Comparison of ENCODE assay signal across 1 cellular context in the genomic region with DNA sequence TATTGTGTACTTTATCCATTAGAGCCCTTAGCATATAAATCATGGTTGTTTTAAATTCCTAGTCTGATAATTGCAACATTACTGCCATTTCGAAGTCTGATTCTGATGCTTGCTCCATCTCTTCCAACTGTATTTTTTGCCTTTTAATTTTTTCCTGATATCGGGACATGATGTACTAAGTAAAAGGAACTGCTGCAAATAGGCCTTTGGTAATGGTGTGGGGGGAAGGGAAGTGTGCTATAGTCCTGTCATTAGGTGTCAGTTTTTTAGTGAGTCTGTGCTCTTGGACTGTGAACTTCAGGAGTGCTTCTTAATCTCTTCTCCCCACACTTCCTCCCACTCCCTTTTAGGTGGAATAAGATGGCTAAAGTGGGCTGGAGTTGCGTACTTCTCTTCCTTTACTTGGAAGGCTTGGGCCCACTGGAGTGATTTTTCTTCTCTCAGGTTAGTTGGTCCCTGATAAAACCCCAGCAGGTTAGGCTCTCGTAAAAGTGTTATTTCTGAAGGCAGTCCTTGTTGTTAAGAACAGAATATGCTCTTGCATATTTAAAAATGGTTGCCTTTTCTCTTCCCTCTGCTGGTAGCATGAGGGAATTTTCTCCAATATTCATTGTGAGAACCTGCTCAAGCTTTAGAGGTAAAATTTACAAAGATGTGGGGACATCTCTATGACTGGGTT.
TF ChIP-seq lines count a peak whose summit lies in the region.

No MANE protein-coding gene starts in this region.

TF ChIP-seq in WTC11, 78 proteins besides CTCF, POLR2A, EP300 and RAD21 (continued from another document):
- TF ChIP-seq, protein P1, sequence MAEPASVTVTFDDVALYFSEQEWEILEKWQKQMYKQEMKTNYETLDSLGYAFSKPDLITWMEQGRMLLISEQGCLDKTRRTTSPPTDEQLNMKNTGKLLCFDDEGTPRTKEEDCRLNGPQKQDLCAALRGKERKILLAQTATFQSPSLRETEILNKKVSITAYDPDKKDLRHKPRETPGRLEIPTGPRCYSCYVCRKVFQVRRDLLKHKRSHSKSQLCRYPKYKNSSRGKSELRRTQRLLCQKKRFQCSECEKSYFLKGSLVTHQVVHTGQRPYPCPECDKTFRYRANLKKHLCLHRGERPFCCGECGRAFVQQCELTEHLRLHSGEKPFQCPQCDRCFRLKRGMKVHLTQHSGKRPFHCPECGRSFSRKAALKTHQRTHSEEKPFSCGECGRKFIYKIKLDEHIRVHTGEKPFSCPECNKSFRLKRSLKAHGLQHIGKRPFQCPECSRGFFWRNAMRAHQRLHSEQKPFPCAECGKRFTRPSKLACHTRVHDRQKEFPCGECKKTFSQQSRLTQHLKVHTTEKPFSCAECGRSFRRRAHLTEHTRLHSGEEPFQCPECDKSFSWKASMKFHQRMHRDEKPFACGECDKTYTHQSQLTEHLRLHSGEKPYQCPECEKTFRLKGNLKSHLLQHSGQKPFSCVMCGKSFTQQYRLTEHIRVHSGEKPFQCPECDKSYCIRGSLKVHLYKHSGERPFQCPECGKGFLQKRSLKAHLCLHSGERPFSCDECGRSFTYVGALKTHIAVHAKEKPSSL (CRISPR knock-in tag; conservative IDR thresholded peaks at IDR 0.05), result no peak
- TF ChIP-seq ZNF317 (CRISPR knock-in tag; IDR thresholded peaks at IDR 0.05; ENCODE audit: borderline replicate concordance, low read depth), result no peak
- TF ChIP-seq, protein P2, sequence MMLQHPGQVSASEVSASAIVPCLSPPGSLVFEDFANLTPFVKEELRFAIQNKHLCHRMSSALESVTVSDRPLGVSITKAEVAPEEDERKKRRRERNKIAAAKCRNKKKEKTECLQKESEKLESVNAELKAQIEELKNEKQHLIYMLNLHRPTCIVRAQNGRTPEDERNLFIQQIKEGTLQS (CRISPR knock-in tag; conservative IDR thresholded peaks at IDR 0.05), result no peak
- TF ChIP-seq, protein P3, sequence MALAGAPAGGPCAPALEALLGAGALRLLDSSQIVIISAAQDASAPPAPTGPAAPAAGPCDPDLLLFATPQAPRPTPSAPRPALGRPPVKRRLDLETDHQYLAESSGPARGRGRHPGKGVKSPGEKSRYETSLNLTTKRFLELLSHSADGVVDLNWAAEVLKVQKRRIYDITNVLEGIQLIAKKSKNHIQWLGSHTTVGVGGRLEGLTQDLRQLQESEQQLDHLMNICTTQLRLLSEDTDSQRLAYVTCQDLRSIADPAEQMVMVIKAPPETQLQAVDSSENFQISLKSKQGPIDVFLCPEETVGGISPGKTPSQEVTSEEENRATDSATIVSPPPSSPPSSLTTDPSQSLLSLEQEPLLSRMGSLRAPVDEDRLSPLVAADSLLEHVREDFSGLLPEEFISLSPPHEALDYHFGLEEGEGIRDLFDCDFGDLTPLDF (CRISPR knock-in tag; IDR thresholded peaks at IDR 0.05), result no peak
